In the genomic region with DNA sequence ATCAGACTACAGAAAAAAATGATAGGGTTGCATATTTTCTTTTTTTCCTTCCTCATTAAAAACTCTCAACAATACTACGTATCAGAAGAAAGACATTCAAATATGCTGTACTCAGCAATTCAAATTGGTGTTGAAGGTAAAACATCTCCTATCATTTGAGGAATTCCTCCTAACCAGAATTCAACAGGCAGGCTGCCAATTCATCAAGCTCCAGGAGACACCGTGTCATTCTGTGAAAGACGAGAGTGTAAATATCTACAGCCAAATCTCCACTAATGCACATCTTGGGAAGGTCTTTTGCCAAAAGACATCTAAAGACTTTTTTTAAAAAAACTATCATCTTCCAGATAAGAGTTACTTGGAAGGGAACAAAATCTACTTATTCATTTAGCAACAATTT, we compare ENCODE assay signal across 2 cellular contexts.
TF ChIP-seq lines count a peak whose summit lies in the region.

No MANE protein-coding gene starts in this region.

TF ChIP-seq in HepG2, 621 proteins besides CTCF, POLR2A, EP300 and RAD21:
- TF ChIP-seq ZNF782 (CRISPR knock-in tag; IDR thresholded peaks at IDR 0.05; ENCODE audit: borderline replicate concordance), result no peak
- no peak for TF ChIP-seq AGO1 (IDR thresholded peaks at IDR 0.05; ENCODE audit: low read depth, low read length, poor library complexity, severe bottlenecking)
- TF ChIP-seq, protein P1, sequence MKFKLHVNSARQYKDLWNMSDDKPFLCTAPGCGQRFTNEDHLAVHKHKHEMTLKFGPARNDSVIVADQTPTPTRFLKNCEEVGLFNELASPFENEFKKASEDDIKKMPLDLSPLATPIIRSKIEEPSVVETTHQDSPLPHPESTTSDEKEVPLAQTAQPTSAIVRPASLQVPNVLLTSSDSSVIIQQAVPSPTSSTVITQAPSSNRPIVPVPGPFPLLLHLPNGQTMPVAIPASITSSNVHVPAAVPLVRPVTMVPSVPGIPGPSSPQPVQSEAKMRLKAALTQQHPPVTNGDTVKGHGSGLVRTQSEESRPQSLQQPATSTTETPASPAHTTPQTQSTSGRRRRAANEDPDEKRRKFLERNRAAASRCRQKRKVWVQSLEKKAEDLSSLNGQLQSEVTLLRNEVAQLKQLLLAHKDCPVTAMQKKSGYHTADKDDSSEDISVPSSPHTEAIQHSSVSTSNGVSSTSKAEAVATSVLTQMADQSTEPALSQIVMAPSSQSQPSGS (CRISPR knock-in tag; IDR thresholded peaks at IDR 0.05), result no peak
- no peak for TF ChIP-seq ZBTB20 (CRISPR knock-in tag; IDR thresholded peaks at IDR 0.05; ENCODE audit: borderline replicate concordance, low read depth)
- TF ChIP-seq ZNF549 (CRISPR knock-in tag; IDR thresholded peaks at IDR 0.05), result no peak
- peak; percentile 77 for TF ChIP-seq MAFF (IDR thresholded peaks at IDR 0.05; ENCODE audit: low read depth, low read length)
- TF ChIP-seq ETV6 (CRISPR knock-in tag; conservative IDR thresholded peaks at IDR 0.05), result no peak
- no peak for TF ChIP-seq TOE1 (CRISPR knock-in tag; IDR thresholded peaks at IDR 0.05)
- peak; percentile 72 to 87 for TF ChIP-seq MAFK (conservative IDR thresholded peaks at IDR 0.05 in 1 of 2, IDR thresholded peaks at IDR 0.05 in 1 of 2; ENCODE audit: low read length in 2 of 2)
- TF ChIP-seq NFIB (CRISPR knock-in tag; IDR thresholded peaks at IDR 0.05; ENCODE audit: borderline replicate concordance), result no peak
- TF ChIP-seq JUND (CRISPR knock-in tag; IDR thresholded peaks at IDR 0.05), result no peak

TF ChIP-seq in SK-N-SH, 30 proteins besides CTCF, POLR2A, EP300 and RAD21:
- TF ChIP-seq TEAD4 (IDR thresholded peaks at IDR 0.05; ENCODE audit: borderline replicate concordance, insufficient read depth) (peak; percentile 93), TCF12 (IDR thresholded peaks at IDR 0.05) (peak; percentile 94), JUND (IDR thresholded peaks at IDR 0.05) (peak; percentile 88), MEF2A (IDR thresholded peaks at IDR 0.05; ENCODE audit: borderline replicate concordance, low read depth) (0 out of 2 replicates have a peak, but pooled peaks have one; percentile 42), FOSL2 (IDR thresholded peaks at IDR 0.05; ENCODE audit: borderline replicate concordance, low read depth) (peak; percentile 52; the same call in 1 of the 2 replicates), FOXM1 (IDR thresholded peaks at IDR 0.05; ENCODE audit: low read depth) (peak; percentile 58; the same call in 1 of the 2 replicates), MXI1 (IDR thresholded peaks at IDR 0.05; ENCODE audit: low read depth, low read length) (no peak), RXRA (IDR thresholded peaks at IDR 0.05; ENCODE audit: borderline replicate concordance, low read depth) (peak; percentile 77), POLR2AphosphoS5 (IDR thresholded peaks at IDR 0.05; ENCODE audit: low read depth, low read length) (0 out of 2 replicates have a peak, but pooled peaks have one; percentile 24), NFIC (IDR thresholded peaks at IDR 0.05; ENCODE audit: borderline replicate concordance) (peak; percentile 98)
- TF ChIP-seq, protein P2, sequence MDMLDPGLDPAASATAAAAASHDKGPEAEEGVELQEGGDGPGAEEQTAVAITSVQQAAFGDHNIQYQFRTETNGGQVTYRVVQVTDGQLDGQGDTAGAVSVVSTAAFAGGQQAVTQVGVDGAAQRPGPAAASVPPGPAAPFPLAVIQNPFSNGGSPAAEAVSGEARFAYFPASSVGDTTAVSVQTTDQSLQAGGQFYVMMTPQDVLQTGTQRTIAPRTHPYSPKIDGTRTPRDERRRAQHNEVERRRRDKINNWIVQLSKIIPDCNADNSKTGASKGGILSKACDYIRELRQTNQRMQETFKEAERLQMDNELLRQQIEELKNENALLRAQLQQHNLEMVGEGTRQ (IDR thresholded peaks at IDR 0.05; ENCODE audit: borderline replicate concordance, low read depth, low read length), result no peak
- TF ChIP-seq, protein P3, sequence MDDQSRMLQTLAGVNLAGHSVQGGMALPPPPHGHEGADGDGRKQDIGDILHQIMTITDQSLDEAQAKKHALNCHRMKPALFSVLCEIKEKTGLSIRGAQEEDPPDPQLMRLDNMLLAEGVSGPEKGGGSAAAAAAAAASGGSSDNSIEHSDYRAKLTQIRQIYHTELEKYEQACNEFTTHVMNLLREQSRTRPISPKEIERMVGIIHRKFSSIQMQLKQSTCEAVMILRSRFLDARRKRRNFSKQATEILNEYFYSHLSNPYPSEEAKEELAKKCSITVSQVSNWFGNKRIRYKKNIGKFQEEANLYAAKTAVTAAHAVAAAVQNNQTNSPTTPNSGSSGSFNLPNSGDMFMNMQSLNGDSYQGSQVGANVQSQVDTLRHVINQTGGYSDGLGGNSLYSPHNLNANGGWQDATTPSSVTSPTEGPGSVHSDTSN (IDR thresholded peaks at IDR 0.05), result peak; percentile 95
- TF ChIP-seq, protein P4, sequence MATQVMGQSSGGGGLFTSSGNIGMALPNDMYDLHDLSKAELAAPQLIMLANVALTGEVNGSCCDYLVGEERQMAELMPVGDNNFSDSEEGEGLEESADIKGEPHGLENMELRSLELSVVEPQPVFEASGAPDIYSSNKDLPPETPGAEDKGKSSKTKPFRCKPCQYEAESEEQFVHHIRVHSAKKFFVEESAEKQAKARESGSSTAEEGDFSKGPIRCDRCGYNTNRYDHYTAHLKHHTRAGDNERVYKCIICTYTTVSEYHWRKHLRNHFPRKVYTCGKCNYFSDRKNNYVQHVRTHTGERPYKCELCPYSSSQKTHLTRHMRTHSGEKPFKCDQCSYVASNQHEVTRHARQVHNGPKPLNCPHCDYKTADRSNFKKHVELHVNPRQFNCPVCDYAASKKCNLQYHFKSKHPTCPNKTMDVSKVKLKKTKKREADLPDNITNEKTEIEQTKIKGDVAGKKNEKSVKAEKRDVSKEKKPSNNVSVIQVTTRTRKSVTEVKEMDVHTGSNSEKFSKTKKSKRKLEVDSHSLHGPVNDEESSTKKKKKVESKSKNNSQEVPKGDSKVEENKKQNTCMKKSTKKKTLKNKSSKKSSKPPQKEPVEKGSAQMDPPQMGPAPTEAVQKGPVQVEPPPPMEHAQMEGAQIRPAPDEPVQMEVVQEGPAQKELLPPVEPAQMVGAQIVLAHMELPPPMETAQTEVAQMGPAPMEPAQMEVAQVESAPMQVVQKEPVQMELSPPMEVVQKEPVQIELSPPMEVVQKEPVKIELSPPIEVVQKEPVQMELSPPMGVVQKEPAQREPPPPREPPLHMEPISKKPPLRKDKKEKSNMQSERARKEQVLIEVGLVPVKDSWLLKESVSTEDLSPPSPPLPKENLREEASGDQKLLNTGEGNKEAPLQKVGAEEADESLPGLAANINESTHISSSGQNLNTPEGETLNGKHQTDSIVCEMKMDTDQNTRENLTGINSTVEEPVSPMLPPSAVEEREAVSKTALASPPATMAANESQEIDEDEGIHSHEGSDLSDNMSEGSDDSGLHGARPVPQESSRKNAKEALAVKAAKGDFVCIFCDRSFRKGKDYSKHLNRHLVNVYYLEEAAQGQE (IDR thresholded peaks at IDR 0.05; ENCODE audit: low read depth, low read length), result no peak
- TF ChIP-seq, protein P5, sequence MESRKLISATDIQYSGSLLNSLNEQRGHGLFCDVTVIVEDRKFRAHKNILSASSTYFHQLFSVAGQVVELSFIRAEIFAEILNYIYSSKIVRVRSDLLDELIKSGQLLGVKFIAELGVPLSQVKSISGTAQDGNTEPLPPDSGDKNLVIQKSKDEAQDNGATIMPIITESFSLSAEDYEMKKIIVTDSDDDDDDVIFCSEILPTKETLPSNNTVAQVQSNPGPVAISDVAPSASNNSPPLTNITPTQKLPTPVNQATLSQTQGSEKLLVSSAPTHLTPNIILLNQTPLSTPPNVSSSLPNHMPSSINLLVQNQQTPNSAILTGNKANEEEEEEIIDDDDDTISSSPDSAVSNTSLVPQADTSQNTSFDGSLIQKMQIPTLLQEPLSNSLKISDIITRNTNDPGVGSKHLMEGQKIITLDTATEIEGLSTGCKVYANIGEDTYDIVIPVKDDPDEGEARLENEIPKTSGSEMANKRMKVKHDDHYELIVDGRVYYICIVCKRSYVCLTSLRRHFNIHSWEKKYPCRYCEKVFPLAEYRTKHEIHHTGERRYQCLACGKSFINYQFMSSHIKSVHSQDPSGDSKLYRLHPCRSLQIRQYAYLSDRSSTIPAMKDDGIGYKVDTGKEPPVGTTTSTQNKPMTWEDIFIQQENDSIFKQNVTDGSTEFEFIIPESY (IDR thresholded peaks at IDR 0.05; ENCODE audit: borderline replicate concordance, low read depth), result peak; percentile 62; the same call in 1 of the 2 replicates
